1 cellular context compared by ENCODE assay signal in the genomic region with DNA sequence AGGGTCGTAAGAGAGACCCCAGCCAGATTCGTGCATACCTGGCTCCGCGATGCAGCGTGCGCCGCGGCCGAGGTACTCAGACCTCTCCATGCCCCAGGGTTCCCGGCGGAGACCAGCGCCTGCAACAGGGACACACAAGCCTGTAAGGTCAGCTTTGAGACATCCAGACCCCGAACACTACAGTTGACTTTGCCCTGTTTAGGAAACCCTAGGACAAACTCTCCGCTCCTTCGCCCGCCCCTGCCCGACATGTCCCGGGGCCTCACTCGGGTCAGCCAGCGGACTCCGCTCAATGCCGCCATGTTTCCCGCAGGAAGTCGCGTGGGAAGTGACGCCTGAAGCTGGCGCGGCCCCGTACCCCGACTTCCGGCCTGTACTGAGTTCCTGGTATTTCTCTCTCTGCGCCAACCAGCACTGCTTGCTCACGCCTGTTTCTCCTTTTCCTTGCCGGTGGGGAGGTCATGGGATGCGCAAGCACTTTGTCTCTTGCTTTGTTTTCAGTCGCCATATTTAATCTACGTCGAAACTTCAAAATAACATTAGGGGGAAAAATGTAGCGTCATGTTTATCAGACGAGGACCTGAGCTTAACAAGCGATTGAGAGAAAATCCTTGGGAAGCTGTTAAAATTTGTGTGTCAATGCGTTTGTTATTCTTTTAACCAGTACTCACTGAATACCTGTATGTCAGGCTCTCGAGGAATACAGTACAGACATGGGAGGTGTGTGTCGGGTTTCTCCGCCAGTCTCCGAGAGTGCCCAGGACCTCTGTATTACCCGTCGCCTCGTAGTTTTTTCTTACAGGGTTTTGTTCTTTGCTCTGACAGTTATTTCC.
TF ChIP-seq lines count a peak whose summit lies in the region.

A gene (minus strand): TSS at position 330 of the 833 bp plus-strand sequence. CDS start 28 bp downstream, at position 302.

TF ChIP-seq in K562, 482 proteins besides CTCF, POLR2A, EP300 and RAD21 (continued from another document and continues in another):
- TF ChIP-seq, protein P1, sequence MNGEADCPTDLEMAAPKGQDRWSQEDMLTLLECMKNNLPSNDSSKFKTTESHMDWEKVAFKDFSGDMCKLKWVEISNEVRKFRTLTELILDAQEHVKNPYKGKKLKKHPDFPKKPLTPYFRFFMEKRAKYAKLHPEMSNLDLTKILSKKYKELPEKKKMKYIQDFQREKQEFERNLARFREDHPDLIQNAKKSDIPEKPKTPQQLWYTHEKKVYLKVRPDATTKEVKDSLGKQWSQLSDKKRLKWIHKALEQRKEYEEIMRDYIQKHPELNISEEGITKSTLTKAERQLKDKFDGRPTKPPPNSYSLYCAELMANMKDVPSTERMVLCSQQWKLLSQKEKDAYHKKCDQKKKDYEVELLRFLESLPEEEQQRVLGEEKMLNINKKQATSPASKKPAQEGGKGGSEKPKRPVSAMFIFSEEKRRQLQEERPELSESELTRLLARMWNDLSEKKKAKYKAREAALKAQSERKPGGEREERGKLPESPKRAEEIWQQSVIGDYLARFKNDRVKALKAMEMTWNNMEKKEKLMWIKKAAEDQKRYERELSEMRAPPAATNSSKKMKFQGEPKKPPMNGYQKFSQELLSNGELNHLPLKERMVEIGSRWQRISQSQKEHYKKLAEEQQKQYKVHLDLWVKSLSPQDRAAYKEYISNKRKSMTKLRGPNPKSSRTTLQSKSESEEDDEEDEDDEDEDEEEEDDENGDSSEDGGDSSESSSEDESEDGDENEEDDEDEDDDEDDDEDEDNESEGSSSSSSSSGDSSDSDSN (IDR thresholded peaks at IDR 0.05; ENCODE audit: borderline replicate concordance in 1 of 2, low read depth in 2 of 2, low read length in 2 of 2), result no peak
- TF ChIP-seq CBX3 (IDR thresholded peaks at IDR 0.05; ENCODE audit: borderline replicate concordance in 1 of 2, low read length in 2 of 2) (0 out of 3 replicates have a peak, but pooled peaks of 1 of the 2 experiments have one; percentile 58), CTBP1 (IDR thresholded peaks at IDR 0.05; ENCODE audit: borderline replicate concordance) (peak; percentile 43; the same call in 1 of the 2 replicates), FOXK1 (CRISPR knock-in tag; IDR thresholded peaks at IDR 0.05; ENCODE audit: borderline replicate concordance) (peak; percentile 80; the same call in 1 of the 2 replicates), ZNF77 (CRISPR knock-in tag; IDR thresholded peaks at IDR 0.05) (no peak), ZNF174 (CRISPR knock-in tag; IDR thresholded peaks at IDR 0.05) (no peak), OTX1 (CRISPR knock-in tag; IDR thresholded peaks at IDR 0.05) (no peak), XRCC5 (IDR thresholded peaks at IDR 0.05; ENCODE audit: low read depth, low read length) (no peak), NFE2 (IDR thresholded peaks at IDR 0.05; ENCODE audit: low read depth) (peak; percentile 39), ZNF717 (CRISPR knock-in tag; IDR thresholded peaks at IDR 0.05) (no peak), FOXA1 (IDR thresholded peaks at IDR 0.05; ENCODE audit: borderline replicate concordance) (no peak), ZNF146 (CRISPR knock-in tag; IDR thresholded peaks at IDR 0.05; ENCODE audit: unreplicated experiment) (no peak), HNRNPUL1 (IDR thresholded peaks at IDR 0.05; ENCODE audit: low read length) (no peak), GTF2E2 (tag; IDR thresholded peaks at IDR 0.05) (0 out of 2 replicates have a peak, but pooled peaks have one; percentile 54), ZKSCAN8 (CRISPR knock-in tag; IDR thresholded peaks at IDR 0.05) (no peak), BRF1 (IDR thresholded peaks at IDR 0.05; ENCODE audit: borderline replicate concordance, extremely low read depth, insufficient read length) (no peak), KAT7 (CRISPR knock-in tag; IDR thresholded peaks at IDR 0.05; ENCODE audit: borderline replicate concordance) (peak; percentile 76; the same call in 1 of the 2 replicates), ZNF431 (CRISPR knock-in tag; IDR thresholded peaks at IDR 0.05) (no peak), MCM7 (IDR thresholded peaks at IDR 0.05) (no peak), ZKSCAN1 (IDR thresholded peaks at IDR 0.05; ENCODE audit: low read depth, low read length) (peak; percentile 70; the same call in 1 of the 2 replicates), NFRKB (IDR thresholded peaks at IDR 0.05; ENCODE audit: low read depth) (peak; percentile 86), SAFB (IDR thresholded peaks at IDR 0.05; ENCODE audit: borderline replicate concordance, low read depth, low read length) (no peak), DPF2 (IDR thresholded peaks at IDR 0.05) (0 out of 2 replicates have a peak, but pooled peaks have one; percentile 15), ZNF140 (CRISPR knock-in tag; IDR thresholded peaks at IDR 0.05) (no peak), EP400 (IDR thresholded peaks at IDR 0.05) (peak; percentile 86), ZNF436 (CRISPR knock-in tag; IDR thresholded peaks at IDR 0.05) (no peak)
- TF ChIP-seq, protein P2, sequence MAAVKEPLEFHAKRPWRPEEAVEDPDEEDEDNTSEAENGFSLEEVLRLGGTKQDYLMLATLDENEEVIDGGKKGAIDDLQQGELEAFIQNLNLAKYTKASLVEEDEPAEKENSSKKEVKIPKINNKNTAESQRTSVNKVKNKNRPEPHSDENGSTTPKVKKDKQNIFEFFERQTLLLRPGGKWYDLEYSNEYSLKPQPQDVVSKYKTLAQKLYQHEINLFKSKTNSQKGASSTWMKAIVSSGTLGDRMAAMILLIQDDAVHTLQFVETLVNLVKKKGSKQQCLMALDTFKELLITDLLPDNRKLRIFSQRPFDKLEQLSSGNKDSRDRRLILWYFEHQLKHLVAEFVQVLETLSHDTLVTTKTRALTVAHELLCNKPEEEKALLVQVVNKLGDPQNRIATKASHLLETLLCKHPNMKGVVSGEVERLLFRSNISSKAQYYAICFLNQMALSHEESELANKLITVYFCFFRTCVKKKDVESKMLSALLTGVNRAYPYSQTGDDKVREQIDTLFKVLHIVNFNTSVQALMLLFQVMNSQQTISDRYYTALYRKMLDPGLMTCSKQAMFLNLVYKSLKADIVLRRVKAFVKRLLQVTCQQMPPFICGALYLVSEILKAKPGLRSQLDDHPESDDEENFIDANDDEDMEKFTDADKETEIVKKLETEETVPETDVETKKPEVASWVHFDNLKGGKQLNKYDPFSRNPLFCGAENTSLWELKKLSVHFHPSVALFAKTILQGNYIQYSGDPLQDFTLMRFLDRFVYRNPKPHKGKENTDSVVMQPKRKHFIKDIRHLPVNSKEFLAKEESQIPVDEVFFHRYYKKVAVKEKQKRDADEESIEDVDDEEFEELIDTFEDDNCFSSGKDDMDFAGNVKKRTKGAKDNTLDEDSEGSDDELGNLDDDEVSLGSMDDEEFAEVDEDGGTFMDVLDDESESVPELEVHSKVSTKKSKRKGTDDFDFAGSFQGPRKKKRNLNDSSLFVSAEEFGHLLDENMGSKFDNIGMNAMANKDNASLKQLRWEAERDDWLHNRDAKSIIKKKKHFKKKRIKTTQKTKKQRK (IDR thresholded peaks at IDR 0.05; ENCODE audit: borderline replicate concordance, low read depth, low read length), result no peak
- TF ChIP-seq, protein P3, sequence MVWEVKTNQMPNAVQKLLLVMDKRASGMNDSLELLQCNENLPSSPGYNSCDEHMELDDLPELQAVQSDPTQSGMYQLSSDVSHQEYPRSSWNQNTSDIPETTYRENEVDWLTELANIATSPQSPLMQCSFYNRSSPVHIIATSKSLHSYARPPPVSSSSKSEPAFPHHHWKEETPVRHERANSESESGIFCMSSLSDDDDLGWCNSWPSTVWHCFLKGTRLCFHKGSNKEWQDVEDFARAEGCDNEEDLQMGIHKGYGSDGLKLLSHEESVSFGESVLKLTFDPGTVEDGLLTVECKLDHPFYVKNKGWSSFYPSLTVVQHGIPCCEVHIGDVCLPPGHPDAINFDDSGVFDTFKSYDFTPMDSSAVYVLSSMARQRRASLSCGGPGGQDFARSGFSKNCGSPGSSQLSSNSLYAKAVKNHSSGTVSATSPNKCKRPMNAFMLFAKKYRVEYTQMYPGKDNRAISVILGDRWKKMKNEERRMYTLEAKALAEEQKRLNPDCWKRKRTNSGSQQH (CRISPR knock-in tag; IDR thresholded peaks at IDR 0.05), result no peak
- TF ChIP-seq, protein P4, sequence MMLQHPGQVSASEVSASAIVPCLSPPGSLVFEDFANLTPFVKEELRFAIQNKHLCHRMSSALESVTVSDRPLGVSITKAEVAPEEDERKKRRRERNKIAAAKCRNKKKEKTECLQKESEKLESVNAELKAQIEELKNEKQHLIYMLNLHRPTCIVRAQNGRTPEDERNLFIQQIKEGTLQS (IDR thresholded peaks at IDR 0.05), result no peak
- TF ChIP-seq, protein P4 (CRISPR knock-in tag; conservative IDR thresholded peaks at IDR 0.05), result no peak
- TF ChIP-seq, protein P5, sequence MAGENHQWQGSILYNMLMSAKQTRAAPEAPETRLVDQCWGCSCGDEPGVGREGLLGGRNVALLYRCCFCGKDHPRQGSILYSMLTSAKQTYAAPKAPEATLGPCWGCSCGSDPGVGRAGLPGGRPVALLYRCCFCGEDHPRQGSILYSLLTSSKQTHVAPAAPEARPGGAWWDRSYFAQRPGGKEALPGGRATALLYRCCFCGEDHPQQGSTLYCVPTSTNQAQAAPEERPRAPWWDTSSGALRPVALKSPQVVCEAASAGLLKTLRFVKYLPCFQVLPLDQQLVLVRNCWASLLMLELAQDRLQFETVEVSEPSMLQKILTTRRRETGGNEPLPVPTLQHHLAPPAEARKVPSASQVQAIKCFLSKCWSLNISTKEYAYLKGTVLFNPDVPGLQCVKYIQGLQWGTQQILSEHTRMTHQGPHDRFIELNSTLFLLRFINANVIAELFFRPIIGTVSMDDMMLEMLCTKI (IDR thresholded peaks at IDR 0.05; ENCODE audit: partially characterized antibody), result no peak
- TF ChIP-seq, protein P6, sequence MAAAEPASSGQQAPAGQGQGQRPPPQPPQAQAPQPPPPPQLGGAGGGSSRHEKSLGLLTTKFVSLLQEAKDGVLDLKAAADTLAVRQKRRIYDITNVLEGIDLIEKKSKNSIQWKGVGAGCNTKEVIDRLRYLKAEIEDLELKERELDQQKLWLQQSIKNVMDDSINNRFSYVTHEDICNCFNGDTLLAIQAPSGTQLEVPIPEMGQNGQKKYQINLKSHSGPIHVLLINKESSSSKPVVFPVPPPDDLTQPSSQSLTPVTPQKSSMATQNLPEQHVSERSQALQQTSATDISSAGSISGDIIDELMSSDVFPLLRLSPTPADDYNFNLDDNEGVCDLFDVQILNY (CRISPR knock-in tag; IDR thresholded peaks at IDR 0.05), result peak; percentile 67; the same call in 1 of the 2 replicates
- TF ChIP-seq, protein P7, sequence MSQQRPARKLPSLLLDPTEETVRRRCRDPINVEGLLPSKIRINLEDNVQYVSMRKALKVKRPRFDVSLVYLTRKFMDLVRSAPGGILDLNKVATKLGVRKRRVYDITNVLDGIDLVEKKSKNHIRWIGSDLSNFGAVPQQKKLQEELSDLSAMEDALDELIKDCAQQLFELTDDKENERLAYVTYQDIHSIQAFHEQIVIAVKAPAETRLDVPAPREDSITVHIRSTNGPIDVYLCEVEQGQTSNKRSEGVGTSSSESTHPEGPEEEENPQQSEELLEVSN (IDR thresholded peaks at IDR 0.05; ENCODE audit: borderline replicate concordance in 1 of 2, extremely low read depth in 1 of 2, insufficient read depth in 1 of 2, insufficient read length in 1 of 2, low read depth in 1 of 2, low read length in 1 of 2, poor library complexity in 1 of 2, severe bottlenecking in 1 of 2), result peak in 1 of 2 experiments; percentile 63
- TF ChIP-seq, protein P8, sequence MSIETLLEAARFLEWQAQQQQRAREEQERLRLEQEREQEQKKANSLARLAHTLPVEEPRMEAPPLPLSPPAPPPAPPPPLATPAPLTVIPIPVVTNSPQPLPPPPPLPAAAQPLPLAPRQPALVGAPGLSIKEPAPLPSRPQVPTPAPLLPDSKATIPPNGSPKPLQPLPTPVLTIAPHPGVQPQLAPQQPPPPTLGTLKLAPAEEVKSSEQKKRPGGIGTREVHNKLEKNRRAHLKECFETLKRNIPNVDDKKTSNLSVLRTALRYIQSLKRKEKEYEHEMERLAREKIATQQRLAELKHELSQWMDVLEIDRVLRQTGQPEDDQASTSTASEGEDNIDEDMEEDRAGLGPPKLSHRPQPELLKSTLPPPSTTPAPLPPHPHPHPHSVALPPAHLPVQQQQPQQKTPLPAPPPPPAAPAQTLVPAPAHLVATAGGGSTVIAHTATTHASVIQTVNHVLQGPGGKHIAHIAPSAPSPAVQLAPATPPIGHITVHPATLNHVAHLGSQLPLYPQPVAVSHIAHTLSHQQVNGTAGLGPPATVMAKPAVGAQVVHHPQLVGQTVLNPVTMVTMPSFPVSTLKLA (conservative IDR thresholded peaks at IDR 0.05), result peak; percentile 71 to 88
- TF ChIP-seq, protein P9, sequence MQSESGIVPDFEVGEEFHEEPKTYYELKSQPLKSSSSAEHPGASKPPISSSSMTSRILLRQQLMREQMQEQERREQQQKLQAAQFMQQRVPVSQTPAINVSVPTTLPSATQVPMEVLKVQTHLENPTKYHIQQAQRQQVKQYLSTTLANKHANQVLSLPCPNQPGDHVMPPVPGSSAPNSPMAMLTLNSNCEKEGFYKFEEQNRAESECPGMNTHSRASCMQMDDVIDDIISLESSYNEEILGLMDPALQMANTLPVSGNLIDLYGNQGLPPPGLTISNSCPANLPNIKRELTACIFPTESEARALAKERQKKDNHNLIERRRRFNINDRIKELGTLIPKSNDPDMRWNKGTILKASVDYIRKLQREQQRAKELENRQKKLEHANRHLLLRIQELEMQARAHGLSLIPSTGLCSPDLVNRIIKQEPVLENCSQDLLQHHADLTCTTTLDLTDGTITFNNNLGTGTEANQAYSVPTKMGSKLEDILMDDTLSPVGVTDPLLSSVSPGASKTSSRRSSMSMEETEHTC (IDR thresholded peaks at IDR 0.05), result 0 out of 2 replicates have a peak, but pooled peaks have one; percentile 32
- TF ChIP-seq, protein P10, sequence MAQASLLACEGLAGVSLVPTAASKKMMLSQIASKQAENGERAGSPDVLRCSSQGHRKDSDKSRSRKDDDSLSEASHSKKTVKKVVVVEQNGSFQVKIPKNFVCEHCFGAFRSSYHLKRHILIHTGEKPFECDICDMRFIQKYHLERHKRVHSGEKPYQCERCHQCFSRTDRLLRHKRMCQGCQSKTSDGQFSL (CRISPR knock-in tag; IDR thresholded peaks at IDR 0.05), result no peak
- TF ChIP-seq, protein P10 (tag; IDR thresholded peaks at IDR 0.05), result no peak
